2 cellular contexts compared by ENCODE assay signal in genomic region chr12:76583301-76583700, GRCh38.
TF ChIP-seq lines count a peak whose summit lies in the region.

No MANE protein-coding gene starts in this region.

TF ChIP-seq in HCT116, 20 proteins besides CTCF, POLR2A, EP300 and RAD21:
- no peak for TF ChIP-seq POLR2AphosphoS5 (IDR thresholded peaks at IDR 0.05; ENCODE audit: low read depth, low read length)
- no peak for TF ChIP-seq MAX (IDR thresholded peaks at IDR 0.05)
- TF ChIP-seq ZBTB33 (IDR thresholded peaks at IDR 0.05; ENCODE audit: extremely low read depth, insufficient replicate concordance, low read length), result no peak
- no peak for TF ChIP-seq EZH2 (IDR thresholded peaks at IDR 0.05)
- no peak for TF ChIP-seq SRF (IDR thresholded peaks at IDR 0.05; ENCODE audit: low read depth)
- no peak for TF ChIP-seq EZH2phosphoT487 (IDR thresholded peaks at IDR 0.05; ENCODE audit: borderline replicate concordance)
- no peak for TF ChIP-seq FOSL1 (IDR thresholded peaks at IDR 0.05; ENCODE audit: low read depth)
- TF ChIP-seq ATF3 (IDR thresholded peaks at IDR 0.05), result no peak
- TF ChIP-seq YY1 (IDR thresholded peaks at IDR 0.05; ENCODE audit: extremely low read depth, insufficient replicate concordance, low read depth, low read length), result no peak
- TF ChIP-seq ELF1 (IDR thresholded peaks at IDR 0.05; ENCODE audit: borderline replicate concordance, low read depth), result no peak
- no peak for TF ChIP-seq SIN3A (IDR thresholded peaks at IDR 0.05; ENCODE audit: low read depth)
- TF ChIP-seq JUND (IDR thresholded peaks at IDR 0.05), result no peak
- no peak for TF ChIP-seq CEBPB (IDR thresholded peaks at IDR 0.05; ENCODE audit: low read depth)
- TF ChIP-seq EGR1 (IDR thresholded peaks at IDR 0.05; ENCODE audit: low read depth), result no peak
- no peak for TF ChIP-seq TCF7L2 (IDR thresholded peaks at IDR 0.05; ENCODE audit: borderline replicate concordance, extremely low read depth, insufficient read depth, insufficient read length)
- no peak for TF ChIP-seq REST (IDR thresholded peaks at IDR 0.05; ENCODE audit: low read depth)

TF ChIP-seq in IMR-90, 13 proteins besides CTCF, POLR2A, EP300 and RAD21:
- TF ChIP-seq MAFK (IDR thresholded peaks at IDR 0.05; ENCODE audit: low read depth, low read length) (no peak), BHLHE40 (IDR thresholded peaks at IDR 0.05; ENCODE audit: low read depth, low read length) (no peak), MAZ (IDR thresholded peaks at IDR 0.05; ENCODE audit: borderline replicate concordance, low read depth, low read length) (no peak), CEBPB (IDR thresholded peaks at IDR 0.05; ENCODE audit: low read depth, low read length) (no peak), MXI1 (IDR thresholded peaks at IDR 0.05; ENCODE audit: borderline replicate concordance, low read depth, low read length) (no peak), RCOR1 (IDR thresholded peaks at IDR 0.05; ENCODE audit: insufficient replicate concordance, low read length) (no peak), SMC3 (IDR thresholded peaks at IDR 0.05; ENCODE audit: low read depth, low read length) (no peak), FOS (IDR thresholded peaks at IDR 0.05; ENCODE audit: low read depth, low read length) (no peak), CHD1 (IDR thresholded peaks at IDR 0.05; ENCODE audit: low read depth, low read length) (no peak), NFE2L2 (IDR thresholded peaks at IDR 0.05; ENCODE audit: low read depth, low read length) (no peak), USF2 (IDR thresholded peaks at IDR 0.05; ENCODE audit: low read depth, low read length) (no peak), ELK1 (IDR thresholded peaks at IDR 0.05; ENCODE audit: borderline replicate concordance, low read depth, low read length) (no peak), RFX5 (IDR thresholded peaks at IDR 0.05; ENCODE audit: low read depth, low read length) (no peak)
